In genomic region chr10:86222336-86222650, GRCh38 we compare ENCODE assay signal across 32 cellular contexts.
"Had no signal": no experiment of that assay in that cellular context is flagged by ENCODE, and none has a peak within 500 bp of the region (broad histone marks: within the 10 kb centered on the region; RNA-seq: fewer than 3 reads in every experiment).

No MANE protein-coding gene starts in this region.

- H3K4me3 Mint-ChIP-seq: activated B cell treated with CpG ODN at 0.5 μM for 24 hours; activated CD8-positive, alpha-beta T cell treated with anti-CD3 and anti-CD28 coated beads for 36 hours; activated naive CD8-positive, alpha-beta T cell; activated T-cell treated with anti-CD3 and anti-CD28 coated beads, Interleukin-2, amount 50 U/mL, for 4 hours; activated T-helper 17 cell treated with anti-CD3 and anti-CD28 coated beads, Interleukin-2, amount 50 U/mL, for 72 hours; central memory CD8-positive, alpha-beta T cell; effector memory CD8-positive, alpha-beta T cell; T-helper 17 cell; T-helper 2 cell treated with Interferon-gamma antibody and Interleukin-4, amounts not matched to agents 5 μg/mL and 100 μg/mL, for 36 hours had no signal

- H3K36me3 Mint-ChIP-seq: activated naive CD8-positive, alpha-beta T cell had no signal

- H3K4me3 ChIP-seq: coronary artery, esophagus muscularis mucosa, gastrocnemius medialis had no signal

- H3K27ac ChIP-seq: brain microvascular endothelial cell, coronary artery, esophagus muscularis mucosa, foreskin keratinocyte, gastrocnemius medialis, WERI-Rb-1 had no signal

- H3K27me3 Mint-ChIP-seq: activated CD8-positive, alpha-beta T cell treated with anti-CD3 and anti-CD28 coated beads for 36 hours; activated naive CD8-positive, alpha-beta T cell had no signal

- H3K9me3 ChIP-seq: esophagus muscularis mucosa, gastrocnemius medialis had no signal

- DNase-seq: activated B cell treated with CpG ODN at 0.5 μM for 24 hours; activated CD4-positive, alpha-beta T cell treated with anti-CD3 and anti-CD28 coated beads for 48 hours; activated CD4-positive, alpha-beta T cell treated with anti-CD3 and anti-CD28 coated beads, Interleukin-2, amount 50 U/mL, for 1 hour; activated CD4-positive, alpha-beta T cell treated with anti-CD3 and anti-CD28 coated beads, Interleukin-2, amount 50 U/mL, for 48 hours; activated CD8-positive, alpha-beta memory T cell treated with anti-CD3 and anti-CD28 coated beads for 24 hours; activated CD8-positive, alpha-beta T cell treated with anti-CD3 and anti-CD28 coated beads for 36 hours; activated effector memory CD4-positive, alpha-beta T cell treated with Interleukin-2 at 50 U/mL for 16 hours; activated gamma-delta T cell treated with Interleukin-2 at 50 U/mL for 16 hours; activated naive CD4-positive, alpha-beta T cell treated with anti-CD3 and anti-CD28 coated beads, Interleukin-2, amount 50 U/mL, for 16 hours; activated naive CD4-positive, alpha-beta T cell treated with Interleukin-2 at 50 U/mL for 16 hours; activated T-cell treated with anti-CD3 and anti-CD28 coated beads, Interleukin-2, amount 50 U/mL, for 4 hours; amniotic stem cell; anterior cingulate cortex; brain microvascular endothelial cell; dermis blood vessel endothelial cell; effector CD4-positive, alpha-beta T cell; effector memory CD8-positive, alpha-beta T cell; erythroblast; foreskin keratinocyte; gastrocnemius medialis; glutamatergic neuron; T-helper 1 cell; T-helper 17 cell; T1000; WERI-Rb-1 had no signal

- H3K4me1 ChIP-seq: foreskin keratinocyte, gastrocnemius medialis had no signal

- H3K9me3 Mint-ChIP-seq: activated B cell treated with CpG ODN at 0.5 μM for 24 hours; activated CD8-positive, alpha-beta T cell treated with anti-CD3 and anti-CD28 coated beads for 36 hours; activated T-cell treated with anti-CD3 and anti-CD28 coated beads, Interleukin-2, amount 50 U/mL, for 4 hours; activated T-helper 17 cell treated with anti-CD3 and anti-CD28 coated beads, Interleukin-2, amount 50 U/mL, for 72 hours; central memory CD8-positive, alpha-beta T cell; effector memory CD8-positive, alpha-beta T cell; T-helper 2 cell treated with Interferon-gamma antibody and Interleukin-4, amounts not matched to agents 5 μg/mL and 100 μg/mL, for 36 hours had no signal

- ATAC-seq: activated CD4-positive, CD25-positive, alpha-beta regulatory T cell treated with anti-CD3 and anti-CD28 coated beads, Interleukin-2, amount 50 U/mL, for 24 hours; activated CD8-positive, alpha-beta T cell treated with anti-CD3 and anti-CD28 coated beads for 36 hours; activated T-cell treated with anti-CD3 and anti-CD28 coated beads, Interleukin-2, amount 50 U/mL, for 4 hours; activated T-helper 17 cell treated with anti-CD3 and anti-CD28 coated beads, Interleukin-2, amount 50 U/mL, for 72 hours; effector memory CD8-positive, alpha-beta T cell; foreskin keratinocyte; gastrocnemius medialis; T-helper 17 cell had no signal

- H3K27ac Mint-ChIP-seq: activated B cell treated with CpG ODN at 0.5 μM for 24 hours; activated CD8-positive, alpha-beta T cell treated with anti-CD3 and anti-CD28 coated beads for 36 hours; activated naive CD8-positive, alpha-beta T cell; activated T-helper 17 cell treated with anti-CD3 and anti-CD28 coated beads, Interleukin-2, amount 50 U/mL, for 72 hours; effector memory CD8-positive, alpha-beta T cell; T-helper 17 cell; T-helper 2 cell treated with Interferon-gamma antibody and Interleukin-4, amounts not matched to agents 5 μg/mL and 100 μg/mL, for 36 hours had no signal

- H3K36me3 ChIP-seq: brain microvascular endothelial cell, esophagus muscularis mucosa, gastrocnemius medialis, WERI-Rb-1 had no signal

- H3K27me3 ChIP-seq: brain microvascular endothelial cell, esophagus muscularis mucosa, foreskin keratinocyte, gastrocnemius medialis had no signal

- H3K4me1 Mint-ChIP-seq: activated B cell treated with CpG ODN at 0.5 μM for 24 hours; central memory CD8-positive, alpha-beta T cell had no signal
